8 cellular contexts compared by ENCODE assay signal in the genomic region with DNA sequence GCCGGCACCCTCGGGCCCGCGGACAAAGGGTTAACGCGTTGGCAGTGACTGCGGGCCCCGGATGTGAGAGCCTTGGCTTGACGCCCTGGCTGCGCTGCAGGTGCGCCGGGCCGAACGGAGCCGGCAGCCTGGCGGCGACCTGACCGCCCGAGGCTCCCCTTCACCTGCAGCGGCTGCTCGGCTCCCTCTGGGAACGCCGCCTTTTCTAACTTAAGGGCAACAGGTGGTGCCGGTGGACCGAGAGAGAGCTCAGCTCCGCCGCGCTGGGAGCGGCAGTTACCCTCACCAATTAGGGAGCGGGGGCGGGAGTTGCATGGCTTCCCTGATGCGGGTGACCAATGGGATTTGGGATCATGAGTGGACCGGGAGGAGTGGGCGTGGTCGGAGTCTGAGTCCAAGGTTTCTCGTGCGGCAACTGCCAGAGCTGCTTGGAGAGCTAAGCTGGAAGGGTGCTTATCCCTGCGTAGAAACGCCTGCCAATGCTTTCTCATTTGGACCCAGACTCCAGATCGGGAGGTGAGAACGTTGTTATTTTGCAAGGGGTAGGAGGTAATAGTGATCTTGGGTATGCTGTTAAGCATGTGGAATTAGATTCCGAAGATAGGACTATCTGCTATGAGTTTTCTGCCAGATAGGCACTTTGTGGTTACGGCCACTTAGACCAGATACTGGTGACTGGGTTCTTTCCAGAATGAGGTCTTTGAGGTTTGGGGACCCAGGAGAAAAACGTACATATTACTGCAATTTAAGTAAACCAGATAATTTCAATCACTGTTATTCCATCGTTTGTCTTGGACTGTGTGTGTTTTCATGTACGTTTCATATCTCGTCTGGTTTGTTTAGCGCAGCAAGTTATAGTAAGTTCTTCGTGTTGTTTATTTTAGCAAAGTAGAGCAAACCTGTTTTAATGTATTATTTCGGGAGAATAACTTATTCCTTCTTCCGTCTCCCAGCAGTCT. TPM values are rescaled to one million over a fixed set of nuclear protein-coding genes. Genes with fewer than 3 reads are reported as not detected.
DNase-seq lines count a peak whose midpoint lies in the region; ATAC-seq, FAIRE-seq and TF ChIP-seq lines count a peak whose summit lies in the region.

A gene with protein sequence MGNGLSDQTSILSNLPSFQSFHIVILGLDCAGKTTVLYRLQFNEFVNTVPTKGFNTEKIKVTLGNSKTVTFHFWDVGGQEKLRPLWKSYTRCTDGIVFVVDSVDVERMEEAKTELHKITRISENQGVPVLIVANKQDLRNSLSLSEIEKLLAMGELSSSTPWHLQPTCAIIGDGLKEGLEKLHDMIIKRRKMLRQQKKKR (plus strand): TSS at position 421 of the 959 bp plus-strand sequence. CDS start 622 bp downstream, outside the sequence.

- no peaks in the 10 kb centered on the region for H3K36me3 Mint-ChIP-seq in T-helper 17 cell (ENCODE audit: low read depth)
- peaks cover 3% of the 10 kb centered on the region for H3K36me3 Mint-ChIP-seq in type B pancreatic cell

- H3K4me1 Mint-ChIP-seq in T-helper 17 cell (peaks cover 25% of the 10 kb centered on the region), type B pancreatic cell (ENCODE audit: unreplicated experiment) (peaks cover 26% of the 10 kb centered on the region)

- no peak for TF ChIP-seq POLR2A in GM12892 (IDR thresholded peaks at IDR 0.05; ENCODE audit: low read depth, low read length)

- no peaks in the 10 kb centered on the region for H3K9me3 Mint-ChIP-seq in type B pancreatic cell

- TF ChIP-seq CTCF in type B pancreatic cell (conservative IDR thresholded peaks at IDR 0.05): no peak

- no peaks in the 10 kb centered on the region for H3K9me3 ChIP-seq in T-helper 17 cell (ENCODE audit: control insufficient read depth, low read length, poor library complexity, severe bottlenecking)

- intact Hi-C loops in left cardiac atrium (cut with DNase I): loop anchor here (5.0 to 10.0 kb wide), 4 partner anchors 85 to 577 kb away; no protein-coding TSS in a partner anchor
- intact Hi-C loops in posterior cingulate gyrus (cut with DNase I): loop anchor here (5.0 to 10.0 kb wide), 2 partner anchors 427 to 495 kb away; no protein-coding TSS in a partner anchor

- FAIRE-seq in GM12892 (lab: Jason Lieb, UNC): peak; percentile 85

- H3K27me3 Mint-ChIP-seq in T-helper 17 cell: no peaks in the 10 kb centered on the region
- no peaks in the 10 kb centered on the region for H3K27me3 Mint-ChIP-seq in type B pancreatic cell

- H3K4me3 Mint-ChIP-seq in T-helper 17 cell (peak within 1 kb of the TSS; percentile 99), type B pancreatic cell (peak within 1 kb of the TSS; percentile 95)

- H3K27ac Mint-ChIP-seq in T-helper 17 cell (peak within 1 kb of the TSS; percentile 97), type B pancreatic cell (peak within 1 kb of the TSS; percentile 88)

- ATAC-seq in HG02840 (IDR thresholded peaks at IDR 0.05; ENCODE audit: low FRiP score, unreplicated experiment): peak; percentile 75
- peak; percentile 48 for ATAC-seq in T-helper 17 cell
- peak; percentile 95 to 98 for ATAC-seq in left cardiac atrium

- DNase-seq in GM12892 (ENCODE audit: insufficient read length) (peak; percentile 56), NCI-H1436 treated with DMSO at 0.1 percent for 48 hours (lab: John Stamatoyannopoulos, UW) (peak; percentile 93), T-helper 17 cell (peak; percentile 71 to 82 (median 73)), amygdala (lab: John Stamatoyannopoulos, UW) (peak; percentile 66 to 99 (median 96)), left cardiac atrium (peak; percentile 99), posterior cingulate gyrus (peak; percentile 97 to 100 (median 99)), type B pancreatic cell (ENCODE audit: extremely low spot score, unreplicated experiment) (peak; percentile 97)

RNA-seq across cellular contexts. Expression of the gene that starts here (rescaled TPM):
- 2.1 TPM for polyA plus RNA-seq in GM12892 (2012; ENCODE audit: missing spikeins)
- total RNA-seq in T-helper 17 cell (100 to 1,000 TPM in 1 of 2 donors, 10 to 100 TPM in 1; 92.1 to 122 TPM), left cardiac atrium (10 to 100 TPM; 13.9 to 17.9 TPM), type B pancreatic cell (ENCODE audit: low replicate concordance) (25.0 and 25.5 TPM in 2 replicates)

Comparison
In these comparisons a context has a peak if more than half of its experiments do, and no peak if none do; other contexts are left out.
1. Peak in every context shown above with its lines: DNase-seq and ATAC-seq.